ENCODE assay signal across 17 cellular contexts in genomic region chr3:125002834-125003368, GRCh38. TPM values are rescaled to one million over a fixed set of nuclear protein-coding genes. Genes with fewer than 3 reads are reported as not detected.
DNase-seq lines count a peak whose midpoint lies in the region; TF ChIP-seq lines count a peak whose summit lies in the region.
"Had no signal": no experiment of that assay in that cellular context is flagged by ENCODE, and none has a peak within 500 bp of the region (broad histone marks: within the 10 kb centered on the region; RNA-seq: fewer than 3 reads in every experiment).

No MANE protein-coding gene starts in this region.

- no peak for TF ChIP-seq CTCF in RWPE1 (conservative IDR thresholded peaks at IDR 0.05; ENCODE audit: low read depth)
- TF ChIP-seq CTCF in brain microvascular endothelial cell (IDR thresholded peaks at IDR 0.05; ENCODE audit: low read depth, low read length, missing control alignments), result no peak

- no peak overlapping the region for H3K14ac ChIP-seq in mesenchymal stem cell (ENCODE audit: low read length in 2 of 2)

- H3K36me3 ChIP-seq in mesenchymal stem cell (ENCODE audit: control insufficient read depth in 1 of 2, insufficient read depth in 2 of 2, low read depth in 1 of 2, low read length in 2 of 2) (peaks cover 43 to 96% of the 10 kb centered on the region in 2 experiments), brain microvascular endothelial cell (replicated peaks) (peaks cover 92% of the 10 kb centered on the region)

- H3K4me1 Mint-ChIP-seq in activated naive CD4-positive, alpha-beta T cell treated with anti-CD3 and anti-CD28 coated beads, Interleukin-2, amount 10 ng/mL, durations not matched to agents 7 days and 5 days, result peaks cover 27% of the 10 kb centered on the region
- H3K4me1 Mint-ChIP-seq in activated naive CD4-positive, alpha-beta T cell treated with anti-CD3 and anti-CD28 coated beads for 36 hours (ENCODE audit: low read depth), result peaks cover 35% of the 10 kb centered on the region
- H3K4me1 Mint-ChIP-seq: stimulated activated memory B cell treated with anti-CD40 and anti-IgM and Interleukin-4, amounts not matched to agents 10 μg/mL and 1 μg/mL and 100 μg/mL, for 72 hours had no signal

- no peak overlapping the region for H3K4me3 Mint-ChIP-seq in activated naive CD4-positive, alpha-beta T cell treated with anti-CD3 and anti-CD28 coated beads, Interleukin-2, amount 10 ng/mL, durations not matched to agents 7 days and 5 days
- H3K4me3 Mint-ChIP-seq in activated naive CD4-positive, alpha-beta T cell treated with anti-CD3 and anti-CD28 coated beads for 36 hours, result no peak overlapping the region
- H3K4me3 Mint-ChIP-seq: activated CD4-positive, alpha-beta memory T cell treated with anti-CD3 and anti-CD28 coated beads for 36 hours; H9; stimulated activated memory B cell treated with anti-CD40 and anti-IgM and Interleukin-4, amounts not matched to agents 10 μg/mL and 1 μg/mL and 100 μg/mL, for 72 hours had no signal

- peaks cover 14% of the 10 kb centered on the region for H3K4me1 ChIP-seq in mesenchymal stem cell (ENCODE audit: control insufficient read depth, insufficient read depth, low read depth, low read length)

- intact Hi-C loops in activated naive CD4-positive, alpha-beta T cell treated with anti-CD3 and anti-CD28 coated beads for 36 hours (cut with micrococcal nuclease), result loop anchor here (1.0 to 2.0 kb wide), 3 partner anchors 24 to 140 kb away; no protein-coding TSS in a partner anchor

- H2BK120ac ChIP-seq in mesenchymal stem cell (ENCODE audit: low read depth, low read length), result no peak overlapping the region

- no peaks in the 10 kb centered on the region for H3K9me3 ChIP-seq in mesenchymal stem cell (ENCODE audit: control insufficient read depth, low read length)
- H3K9me3 ChIP-seq: Peyer's patch had no signal

- DNase-seq in activated naive CD4-positive, alpha-beta T cell treated with anti-CD3 and anti-CD28 coated beads, Interleukin-2, amount 10 ng/mL, durations not matched to agents 7 days and 5 days, result no peak
- DNase-seq in activated naive CD4-positive, alpha-beta T cell treated with anti-CD3 and anti-CD28 coated beads for 36 hours, result no peak
- no peak for DNase-seq in mesenchymal stem cell
- no peak for DNase-seq in substantia nigra (lab: John Stamatoyannopoulos, UW)
- DNase-seq in UCSD-AML1 (lab: John Stamatoyannopoulos, UW; ENCODE audit: unreplicated experiment), result no peak
- DNase-seq in RWPE1 (ENCODE audit: low spot score), result no peak
- DNase-seq in brain microvascular endothelial cell, result no peak
- DNase-seq: activated CD4-positive, alpha-beta memory T cell treated with anti-CD3 and anti-CD28 coated beads for 36 hours; activated T-cell treated with anti-CD3 and anti-CD28 coated beads, Interleukin-2, amount 50 U/mL, for 48 hours; H9; KBM-7; NCI-H2171; NCI-H82; Peyer's patch had no signal

- peak overlapping the region; percentile 19 for H3K9ac ChIP-seq in mesenchymal stem cell (ENCODE audit: low read length)

- H3K4me3 ChIP-seq in mesenchymal stem cell (ENCODE audit: insufficient read depth in 1 of 2, low read depth in 1 of 2, low read length in 2 of 2) (no peak overlapping the region), brain microvascular endothelial cell (ENCODE audit: low read depth, low read length) (no peak overlapping the region)
- H3K4me3 ChIP-seq: Peyer's patch had no signal

- H2BK12ac ChIP-seq in mesenchymal stem cell (ENCODE audit: low read length in 2 of 2), result no peak overlapping the region

- in situ Hi-C loops in brain microvascular endothelial cell (cut with HindIII; ENCODE audit: low pct_ligation_motif_present, low sequenced_read_pairs), result no loop called here

- no peak overlapping the region for H3K4ac ChIP-seq in mesenchymal stem cell (ENCODE audit: low read depth in 1 of 2, low read length in 2 of 2)

- no peak overlapping the region for H2AFZ ChIP-seq in mesenchymal stem cell (ENCODE audit: low read depth, low read length)

- no peak overlapping the region for H3K4me2 ChIP-seq in mesenchymal stem cell (ENCODE audit: low read length, poor library complexity, severe bottlenecking)

- peak overlapping the region; percentile 72 for H3K27ac Mint-ChIP-seq in activated naive CD4-positive, alpha-beta T cell treated with anti-CD3 and anti-CD28 coated beads, Interleukin-2, amount 10 ng/mL, durations not matched to agents 7 days and 5 days
- no peak overlapping the region for H3K27ac Mint-ChIP-seq in activated naive CD4-positive, alpha-beta T cell treated with anti-CD3 and anti-CD28 coated beads for 36 hours
- H3K27ac Mint-ChIP-seq: activated CD4-positive, alpha-beta memory T cell treated with anti-CD3 and anti-CD28 coated beads for 36 hours; stimulated activated memory B cell treated with anti-CD40 and anti-IgM and Interleukin-4, amounts not matched to agents 10 μg/mL and 1 μg/mL and 100 μg/mL, for 72 hours had no signal

- no peak overlapping the region for H4K91ac ChIP-seq in mesenchymal stem cell (ENCODE audit: low read length)

- CTCF ChIA-PET in activated naive CD4-positive, alpha-beta T cell treated with anti-CD3 and anti-CD28 coated beads, Interleukin-2, amount 10 ng/mL, durations not matched to agents 7 days and 5 days (lab: Charles Lee), result interaction anchor here (1.3 kb wide), 1 partner anchor 148 kb away, joined by 3 read pairs; no protein-coding TSS in a partner anchor
- CTCF ChIA-PET in activated naive CD4-positive, alpha-beta T cell treated with anti-CD3 and anti-CD28 coated beads for 36 hours (lab: Charles Lee), result interaction anchor here (1.3 to 1.6 kb wide), 2 partner anchors 21 to 102 kb away, joined by 4 to 6 read pairs; no protein-coding TSS in a partner anchor
- CTCF ChIA-PET in RWPE1 (lab: Yijun Ruan, JAX), result no interaction called here

- H3K23ac ChIP-seq in mesenchymal stem cell (ENCODE audit: low read length in 2 of 2), result no peak overlapping the region

- H2AK5ac ChIP-seq in mesenchymal stem cell (ENCODE audit: low read length, severe bottlenecking), result peak overlapping the region; percentile 39

- no peak overlapping the region for H3K18ac ChIP-seq in mesenchymal stem cell (ENCODE audit: low read depth in 1 of 2, low read length in 2 of 2)

- no peak overlapping the region for H2BK15ac ChIP-seq in mesenchymal stem cell (ENCODE audit: low read depth, poor library complexity, severe bottlenecking)

- H2BK5ac ChIP-seq in mesenchymal stem cell (ENCODE audit: low read depth, low read length, poor library complexity, severe bottlenecking), result no peak overlapping the region

- H3K27me3 Mint-ChIP-seq in activated naive CD4-positive, alpha-beta T cell treated with anti-CD3 and anti-CD28 coated beads, Interleukin-2, amount 10 ng/mL, durations not matched to agents 7 days and 5 days, result no peaks in the 10 kb centered on the region
- no peaks in the 10 kb centered on the region for H3K27me3 Mint-ChIP-seq in activated naive CD4-positive, alpha-beta T cell treated with anti-CD3 and anti-CD28 coated beads for 36 hours (ENCODE audit: low read depth)
- H3K27me3 Mint-ChIP-seq: activated CD4-positive, alpha-beta memory T cell treated with anti-CD3 and anti-CD28 coated beads for 36 hours; stimulated activated memory B cell treated with anti-CD40 and anti-IgM and Interleukin-4, amounts not matched to agents 10 μg/mL and 1 μg/mL and 100 μg/mL, for 72 hours had no signal

- WGBS in mesenchymal stem cell, result 91% methylated on average over 6 of the region's 6 CpGs

- no peak overlapping the region for H4K8ac ChIP-seq in mesenchymal stem cell (ENCODE audit: low read length)

- H3K36me3 Mint-ChIP-seq in activated naive CD4-positive, alpha-beta T cell treated with anti-CD3 and anti-CD28 coated beads, Interleukin-2, amount 10 ng/mL, durations not matched to agents 7 days and 5 days, result peaks cover 82% of the 10 kb centered on the region
- H3K36me3 Mint-ChIP-seq in activated naive CD4-positive, alpha-beta T cell treated with anti-CD3 and anti-CD28 coated beads for 36 hours (ENCODE audit: low read depth), result peaks cover 21% of the 10 kb centered on the region

- H3K9me3 Mint-ChIP-seq in activated naive CD4-positive, alpha-beta T cell treated with anti-CD3 and anti-CD28 coated beads, Interleukin-2, amount 10 ng/mL, durations not matched to agents 7 days and 5 days, result no peaks in the 10 kb centered on the region
- H3K9me3 Mint-ChIP-seq in activated naive CD4-positive, alpha-beta T cell treated with anti-CD3 and anti-CD28 coated beads for 36 hours, result no peaks in the 10 kb centered on the region
- H3K9me3 Mint-ChIP-seq: activated CD4-positive, alpha-beta memory T cell treated with anti-CD3 and anti-CD28 coated beads for 36 hours; H9; stimulated activated memory B cell treated with anti-CD40 and anti-IgM and Interleukin-4, amounts not matched to agents 10 μg/mL and 1 μg/mL and 100 μg/mL, for 72 hours had no signal

- POLR2A ChIA-PET in RWPE1 (lab: Yijun Ruan, JAX; ENCODE audit: low non-redundant PET), result no interaction called here

- H3K27me3 ChIP-seq in mesenchymal stem cell (ENCODE audit: control insufficient read depth in 1 of 2, insufficient read depth in 1 of 2, low read length in 2 of 2) (no peaks in the 10 kb centered on the region), brain microvascular endothelial cell (replicated peaks) (no peaks in the 10 kb centered on the region)
- H3K27me3 ChIP-seq: Peyer's patch had no signal

- H3K79me1 ChIP-seq in mesenchymal stem cell (replicated peaks; ENCODE audit: low read length, poor library complexity, severe bottlenecking), result peaks cover 11% of the 10 kb centered on the region

- H3K27ac ChIP-seq in angular gyrus (ENCODE audit: low read depth, low read length), result peak overlapping the region; percentile 8
- H3K27ac ChIP-seq in mesenchymal stem cell (ENCODE audit: low read length, poor library complexity, severe bottlenecking), result peak overlapping the region; percentile 60
- H3K27ac ChIP-seq in substantia nigra (ENCODE audit: low read depth, low read length, poor library complexity, severe bottlenecking), result peak overlapping the region; percentile 29
- H3K27ac ChIP-seq in RWPE1, result no peak overlapping the region
- H3K27ac ChIP-seq in brain microvascular endothelial cell, result no peak overlapping the region
- H3K27ac ChIP-seq: C4-2B had no signal

RNA-seq across cellular contexts. Expression of gene HEG1, which starts 52.9 kb away (rescaled TPM):
- 1 to 10 TPM; 5.8 TPM for total RNA-seq in activated naive CD4-positive, alpha-beta T cell treated with anti-CD3 and anti-CD28 coated beads for 36 hours
- 134 TPM for polyA plus RNA-seq in mesenchymal stem cell (2013, experiment 1 of 2)
- polyA plus RNA-seq in mesenchymal stem cell (2013, experiment 2 of 2), result 130 TPM

Comparison
In these comparisons a context has a peak if more than half of its experiments do, and no peak if none do; other contexts are left out.
1. H3K27ac ChIP-seq: peak in angular gyrus (single experiment), mesenchymal stem cell (single experiment) and substantia nigra (single experiment); none in RWPE1 (single experiment) and brain microvascular endothelial cell (single experiment).